ENCODE assay signal across 11 cellular contexts in genomic region chr9:93155716-93156474, GRCh38. TPM values are rescaled to one million over a fixed set of nuclear protein-coding genes. Genes with fewer than 3 reads are reported as not detected.
A peak's percentile ranks its signal among the peaks of the same experiment; 100 is the strongest.
DNase-seq lines count a peak whose midpoint lies in the region; ATAC-seq and TF ChIP-seq lines count a peak whose summit lies in the region.
"Had no signal": no experiment of that assay in that cellular context is flagged by ENCODE, and none has a peak within 500 bp of the region (broad histone marks: within the 10 kb centered on the region; RNA-seq: fewer than 3 reads in every experiment).

No MANE protein-coding gene starts in this region.

- no peak for TF ChIP-seq CTCF in brain (conservative IDR thresholded peaks at IDR 0.05)

- peak overlapping the region in 1 of 5 experiments; percentile 43 for H3K4me3 Mint-ChIP-seq in brain

- H3K4me1 Mint-ChIP-seq in brain = peaks cover 18% of the 10 kb centered on the region

- no peaks in the 10 kb centered on the region for H3K36me3 Mint-ChIP-seq in brain

- H3K9me3 Mint-ChIP-seq in brain = peaks cover 0 to 3% (median 0%) of the 10 kb centered on the region in 5 experiments

- ATAC-seq in HG03045 (IDR thresholded peaks at IDR 0.05; ENCODE audit: unreplicated experiment) = peak; percentile 13
- ATAC-seq in GM19023 (IDR thresholded peaks at IDR 0.05; ENCODE audit: unreplicated experiment) = no peak

- DNase-seq in NCI-H82 (lab: John Stamatoyannopoulos, UW) (peak; percentile 51), NCI-H82 treated with DMSO at 0.1 percent for 48 hours (lab: John Stamatoyannopoulos, UW; ENCODE audit: unreplicated experiment) (no peak), nucleus accumbens (lab: John Stamatoyannopoulos, UW) (peak in 48 of 56 donors; percentile 19 to 85 (median 62)), mucosa of gallbladder (ENCODE audit: low spot score) (no peak), kidney glomerular epithelial cell (lab: John Stamatoyannopoulos, UW) (no peak)
- DNase-seq: activated gamma-delta T cell treated with Interleukin-2 at 50 U/mL for 16 hours, lower lobe of right lung, SW 1271 had no signal

- peak overlapping the region in 4 of 5 experiments; percentile 40 to 90 (median 54) for H3K27ac Mint-ChIP-seq in brain

- H3K27me3 Mint-ChIP-seq in brain = peaks cover 4% of the 10 kb centered on the region

RNA-seq across cellular contexts. Expression of gene NINJ1, which starts 21.8 kb away (rescaled TPM):
- polyA plus RNA-seq in brain (ENCODE audit: insufficient read depth, low read depth, low replicate concordance) = 47.3 TPM
- total RNA-seq in mucosa of gallbladder = 75.6 TPM

RNA-seq across cellular contexts. Expression of gene WNK2, which starts 28.0 kb away (rescaled TPM):
- 70.2 TPM for polyA plus RNA-seq in brain (ENCODE audit: insufficient read depth, low read depth, low replicate concordance)
- total RNA-seq in mucosa of gallbladder = 37.2 TPM

RNA-seq across cellular contexts. Expression of gene CARD19, which starts 59.9 kb away (rescaled TPM):
- 53.1 TPM for polyA plus RNA-seq in brain (ENCODE audit: insufficient read depth, low read depth, low replicate concordance)
- 45.2 TPM for total RNA-seq in mucosa of gallbladder

Comparison
In these comparisons a context has a peak if more than half of its experiments do, and no peak if none do; other contexts are left out.
1. DNase-seq: peak in NCI-H82 (single experiment) and nucleus accumbens (48 of 56); none in NCI-H82 treated with DMSO at 0.1 percent for 48 hours (single experiment), mucosa of gallbladder (single experiment) and kidney glomerular epithelial cell (single experiment).